In the genomic region with DNA sequence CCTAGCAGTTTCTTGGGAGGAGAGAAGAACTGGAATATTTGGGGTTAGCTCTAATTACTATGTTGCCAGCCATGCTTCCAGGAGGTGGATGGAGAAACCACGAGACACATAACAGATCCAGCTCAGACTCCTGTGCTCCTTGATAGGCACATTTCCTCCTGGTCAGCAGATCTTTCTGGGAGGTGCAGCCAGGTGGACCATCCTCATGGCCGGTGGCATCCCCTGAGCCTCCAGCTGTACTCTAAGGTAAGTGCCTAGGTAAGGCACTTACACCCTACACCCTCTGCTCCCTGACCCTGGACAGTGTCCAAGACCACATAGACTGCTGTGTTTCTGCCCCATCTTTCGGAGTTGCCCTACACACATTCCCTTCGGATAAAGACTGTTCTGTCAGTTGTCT, we compare ENCODE assay signal across 28 cellular contexts.
"Had no signal": no experiment of that assay in that cellular context is flagged by ENCODE, and none has a peak within 500 bp of the region (broad histone marks: within the 10 kb centered on the region; RNA-seq: fewer than 3 reads in every experiment).

No MANE protein-coding gene starts in this region.

- ATAC-seq: naive thymus-derived CD4-positive, alpha-beta T cell; natural killer cell; pancreas; psoas muscle; right cardiac atrium; right lobe of liver; stimulated activated effector memory CD8-positive, alpha-beta T cell treated with anti-CD3 and anti-CD28 coated beads, Interleukin-12 subunit alpha, Interleukin-12 subunit beta, amount 100 ng/mL, for 72 hours; stimulated activated naive B cell treated with anti-CD40 and anti-IgM and Interleukin-4, amounts not matched to agents 10 μg/mL and 1 μg/mL and 100 μg/mL, for 72 hours; upper lobe of right lung had no signal

- H3K27me3 ChIP-seq: neural progenitor cell, pancreas, right lobe of liver, sigmoid colon, stomach, thyroid gland, tibial nerve, upper lobe of right lung, uterus had no signal

- H3K4me2 ChIP-seq: neural progenitor cell had no signal

- H3K36me3 Mint-ChIP-seq: natural killer cell; neural progenitor cell; stimulated activated effector memory CD8-positive, alpha-beta T cell treated with anti-CD3 and anti-CD28 coated beads, Interleukin-12 subunit alpha, Interleukin-12 subunit beta, amount 100 ng/mL, for 72 hours; stimulated activated naive B cell treated with anti-CD40 and anti-IgM and Interleukin-4, amounts not matched to agents 10 μg/mL and 1 μg/mL and 100 μg/mL, for 72 hours had no signal

- H3K36me3 ChIP-seq: neural progenitor cell, neutrophil, pancreas, right lobe of liver, sigmoid colon, stomach, thoracic aorta, thyroid gland, tibial nerve, upper lobe of right lung, uterus had no signal

- H3K27ac ChIP-seq: neural progenitor cell, neutrophil, pancreas, psoas muscle, right lobe of liver, sigmoid colon, stomach, thoracic aorta, thyroid gland, tibial nerve, upper lobe of right lung, uterus had no signal

- H3K4me1 Mint-ChIP-seq: naive thymus-derived CD4-positive, alpha-beta T cell; natural killer cell; nephron; neural progenitor cell; stimulated activated effector memory CD8-positive, alpha-beta T cell treated with anti-CD3 and anti-CD28 coated beads, Interleukin-12 subunit alpha, Interleukin-12 subunit beta, amount 100 ng/mL, for 72 hours; stimulated activated naive B cell treated with anti-CD40 and anti-IgM and Interleukin-4, amounts not matched to agents 10 μg/mL and 1 μg/mL and 100 μg/mL, for 72 hours had no signal

- DNase-seq: naive thymus-derived CD4-positive, alpha-beta T cell; natural killer cell; nucleus accumbens; pancreas; psoas muscle; right lobe of liver; sigmoid colon; small intestine; stimulated activated CD4-positive, alpha-beta T cell treated with anti-CD3 and anti-CD28 coated beads, Interleukin-15, amount 100 ng/mL, for 24 hours; stimulated activated CD4-positive, alpha-beta T cell treated with anti-CD3 and anti-CD28 coated beads, Interleukin-2, amount 100 ng/mL, for 24 hours; stimulated activated CD4-positive, alpha-beta T cell treated with anti-CD3 and anti-CD28 coated beads, Interleukin-2, amount 100 ng/mL, for 48 hours; stimulated activated CD4-positive, alpha-beta T cell treated with anti-CD3 and anti-CD28 coated beads, Interleukin-4, amount 100 ng/mL, for 24 hours; stimulated activated naive B cell treated with anti-CD40 and anti-IgM and Interleukin-4, amounts not matched to agents 10 μg/mL and 1 μg/mL and 100 μg/mL, for 72 hours; stimulated activated naive CD4-positive, alpha-beta T cell treated with Interleukin-2 at 50 U/mL for 16 hours; thyroid gland; trophoblast cell; uterus had no signal

- H2AFZ ChIP-seq: neural progenitor cell had no signal

- H3K4me1 ChIP-seq: neural progenitor cell, pancreas, psoas muscle, sigmoid colon, stomach, thyroid gland, tibial nerve, upper lobe of right lung, uterus had no signal

- H3K4me3 ChIP-seq: neural progenitor cell, pancreas, psoas muscle, right lobe of liver, sigmoid colon, stomach, thoracic aorta, thyroid gland, tibial nerve, upper lobe of right lung, uterus had no signal

- H3K9ac ChIP-seq: neural progenitor cell had no signal

- H3K27me3 Mint-ChIP-seq: progenitor cell of endocrine pancreas; stimulated activated naive CD8-positive, alpha-beta T cell treated with anti-CD3 and anti-CD28 coated beads, Interleukin-15, Interleukin-2, amounts not matched to agents 100 ng/mL and 50 ng/mL, for 24 hours had no signal

- H3K27ac Mint-ChIP-seq: naive thymus-derived CD4-positive, alpha-beta T cell; natural killer cell; nephron; neural progenitor cell; progenitor cell of endocrine pancreas; stimulated activated effector memory CD8-positive, alpha-beta T cell treated with anti-CD3 and anti-CD28 coated beads, Interleukin-12 subunit alpha, Interleukin-12 subunit beta, amount 100 ng/mL, for 72 hours; stimulated activated naive B cell treated with anti-CD40 and anti-IgM and Interleukin-4, amounts not matched to agents 10 μg/mL and 1 μg/mL and 100 μg/mL, for 72 hours; stimulated activated naive CD8-positive, alpha-beta T cell treated with anti-CD3 and anti-CD28 coated beads, Interleukin-15, Interleukin-2, amounts not matched to agents 100 ng/mL and 50 ng/mL, for 24 hours had no signal

- H3K9me3 ChIP-seq: neutrophil, pancreas, psoas muscle, right lobe of liver, sigmoid colon, stomach, thoracic aorta, thyroid gland, tibial nerve, upper lobe of right lung, uterus had no signal

- H3K9me3 Mint-ChIP-seq: natural killer cell; nephron; neural progenitor cell; stimulated activated effector memory CD8-positive, alpha-beta T cell treated with anti-CD3 and anti-CD28 coated beads, Interleukin-12 subunit alpha, Interleukin-12 subunit beta, amount 100 ng/mL, for 72 hours; stimulated activated naive CD8-positive, alpha-beta T cell treated with anti-CD3 and anti-CD28 coated beads, Interleukin-15, Interleukin-2, amounts not matched to agents 100 ng/mL and 50 ng/mL, for 24 hours had no signal

- H3K4me3 Mint-ChIP-seq: naive thymus-derived CD4-positive, alpha-beta T cell; natural killer cell; nephron; neural progenitor cell; stimulated activated effector memory CD8-positive, alpha-beta T cell treated with anti-CD3 and anti-CD28 coated beads, Interleukin-12 subunit alpha, Interleukin-12 subunit beta, amount 100 ng/mL, for 72 hours; stimulated activated naive B cell treated with anti-CD40 and anti-IgM and Interleukin-4, amounts not matched to agents 10 μg/mL and 1 μg/mL and 100 μg/mL, for 72 hours; stimulated activated naive CD8-positive, alpha-beta T cell treated with anti-CD3 and anti-CD28 coated beads, Interleukin-15, Interleukin-2, amounts not matched to agents 100 ng/mL and 50 ng/mL, for 24 hours had no signal
